Comparison of ENCODE assay signal across 14 cellular contexts in the genomic region with DNA sequence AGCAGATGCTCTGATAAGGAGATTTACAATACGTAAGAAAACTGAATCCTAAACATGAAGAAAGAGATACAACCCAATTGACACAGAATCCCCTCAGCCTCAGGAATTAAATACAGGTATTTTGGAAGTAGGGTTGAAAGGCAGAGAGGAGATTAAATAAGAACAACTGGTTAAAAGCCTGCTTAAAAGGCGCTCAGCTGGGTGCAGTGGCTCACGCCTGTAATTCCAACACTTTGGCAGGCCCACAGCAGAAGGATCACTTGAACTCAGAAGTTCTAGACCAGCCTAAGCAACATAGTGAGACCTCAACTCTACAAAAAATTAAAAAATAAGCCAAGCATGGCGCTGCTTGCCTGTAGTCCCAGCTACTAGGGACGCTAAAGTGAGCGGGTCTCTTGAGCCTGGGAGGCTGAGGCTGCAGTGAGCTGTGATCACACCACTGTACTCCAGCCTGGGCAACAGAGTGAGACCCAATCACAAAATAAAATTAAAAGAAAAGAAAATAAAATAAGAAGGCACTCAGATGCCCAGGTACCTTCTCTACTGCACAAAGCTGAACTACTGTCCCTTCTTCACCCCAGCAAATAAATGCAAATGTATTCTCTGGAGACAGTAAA. TPM values are rescaled to one million over a fixed set of nuclear protein-coding genes. Genes with fewer than 3 reads are reported as not detected.
DNase-seq lines count a peak whose midpoint lies in the region; ATAC-seq, FAIRE-seq and TF ChIP-seq lines count a peak whose summit lies in the region.
"Had no signal": no experiment of that assay in that cellular context is flagged by ENCODE, and none has a peak within 500 bp of the region (broad histone marks: within the 10 kb centered on the region; RNA-seq: fewer than 3 reads in every experiment).

No MANE protein-coding gene starts in this region.

- no peak for TF ChIP-seq EP300 in H1 (IDR thresholded peaks at IDR 0.05; ENCODE audit: borderline replicate concordance in 1 of 2, low read depth in 2 of 2, low read length in 2 of 2)

- peaks cover 0 to 28% (median 14%) of the 10 kb centered on the region in 11 experiments; a peak in 16 of 22 replicates for H3K36me3 ChIP-seq in BLaER1 treated with 17β-estradiol and CSF1 and Interleukin-3, amounts not matched to agents 10 nM and 100 nM
- no peaks in the 10 kb centered on the region for H3K36me3 ChIP-seq in HUES64 (ENCODE audit: insufficient read depth, low read length)
- no peaks in the 10 kb centered on the region for H3K36me3 ChIP-seq in H1 (ENCODE audit: control insufficient read depth in 2 of 4, insufficient read depth in 4 of 4, low read length in 3 of 4)
- H3K36me3 ChIP-seq: SJCRH30 had no signal

- H3K4ac ChIP-seq in H1 (replicated peaks; ENCODE audit: insufficient read length, low read depth, low read length), result no peak overlapping the region

- no peak for FAIRE-seq in H1 (lab: Jason Lieb, UNC)
- FAIRE-seq: urothelium cell line had no signal

- TF ChIP-seq POLR2A in H1 (IDR thresholded peaks at IDR 0.05; ENCODE audit: control extremely low read depth in 1 of 2, low read depth in 2 of 2, low read length in 2 of 2), result no peak

- H3K4me1 Mint-ChIP-seq in nephron progenitor cell, result peaks cover 47% of the 10 kb centered on the region

- peaks cover 10 to 95% (median 32%) of the 10 kb centered on the region in 10 experiments; a peak in 17 of 20 replicates for H3K4me1 ChIP-seq in BLaER1 treated with 17β-estradiol and CSF1 and Interleukin-3, amounts not matched to agents 10 nM and 100 nM
- H3K4me1 ChIP-seq in HUES64 (ENCODE audit: insufficient read depth, low read length) (peaks cover 56% of the 10 kb centered on the region), H1 (replicated peaks in 1 of 4; ENCODE audit: control insufficient read depth in 3 of 4, insufficient read depth in 4 of 4, low read length in 3 of 4) (peaks cover 0 to 14% (median 4%) of the 10 kb centered on the region in 4 experiments; a peak in 4 of 7 replicates)

- TF ChIP-seq CTCF in H1 (IDR thresholded peaks at IDR 0.05; ENCODE audit: control extremely low read depth in 1 of 3, insufficient read depth in 1 of 3, low read depth in 1 of 3, low read length in 3 of 3), result no peak
- no peak for TF ChIP-seq CTCF in nephron progenitor cell (IDR thresholded peaks at IDR 0.05)

- no peak overlapping the region for H3K27ac ChIP-seq in BLaER1 treated with 17β-estradiol and CSF1 and Interleukin-3, amounts not matched to agents 10 nM and 100 nM
- H3K27ac ChIP-seq in HUES64 (ENCODE audit: low read depth, low read length) (peak overlapping the region; percentile 39; the same call in 1 of the 2 replicates), H1 (ENCODE audit: low read depth, low read length) (no peak overlapping the region)
- H3K27ac ChIP-seq: dorsolateral prefrontal cortex, SJCRH30 had no signal

- H3K4me2 ChIP-seq in BLaER1 treated with 17β-estradiol and CSF1 and Interleukin-3, amounts not matched to agents 10 nM and 100 nM, result peak overlapping the region in 8 of 11 experiments; percentile 13 to 85 (median 36); a peak in 8 of 22 replicates
- H3K4me2 ChIP-seq in H1 (ENCODE audit: insufficient read depth in 1 of 2, low read depth in 2 of 2, low read length in 2 of 2), result peak overlapping the region in 1 of 2 experiments; percentile 15; a peak in 1 of 4 replicates

- H3K23ac ChIP-seq in H1 (ENCODE audit: insufficient read length), result no peak overlapping the region

- H3K27me3 ChIP-seq in BLaER1 treated with 17β-estradiol and CSF1 and Interleukin-3, amounts not matched to agents 10 nM and 100 nM, result no peaks in the 10 kb centered on the region
- no peaks in the 10 kb centered on the region for H3K27me3 ChIP-seq in HUES64 (ENCODE audit: insufficient read depth, low read length)
- no peaks in the 10 kb centered on the region for H3K27me3 ChIP-seq in H1 (replicated peaks in 1 of 4; ENCODE audit: control insufficient read depth in 3 of 4, extremely low read depth in 1 of 4, insufficient read depth in 3 of 4, low read length in 3 of 4)
- H3K27me3 ChIP-seq: dorsolateral prefrontal cortex, SJCRH30 had no signal

- H2AFZ ChIP-seq in H1 (ENCODE audit: low read length), result no peak overlapping the region

- H3K4me3 Mint-ChIP-seq in nephron progenitor cell, result no peak overlapping the region

- TF ChIP-seq RAD21 in H1 (IDR thresholded peaks at IDR 0.05 in 1 of 2, conservative IDR thresholded peaks at IDR 0.05 in 1 of 2; ENCODE audit: low read depth in 2 of 2, low read length in 2 of 2), result no peak

- no peak overlapping the region for H2AK5ac ChIP-seq in H1 (ENCODE audit: low read depth, low read length)

- peaks cover 0 to 13% (median 6%) of the 10 kb centered on the region in 11 experiments; a peak in 13 of 22 replicates for H3K9me3 ChIP-seq in BLaER1 treated with 17β-estradiol and CSF1 and Interleukin-3, amounts not matched to agents 10 nM and 100 nM (replicated peaks in 1 of 11)
- H3K9me3 ChIP-seq in HUES64 (ENCODE audit: insufficient read depth, low read depth, low read length), result no peaks in the 10 kb centered on the region
- H3K9me3 ChIP-seq in H1 (ENCODE audit: insufficient read depth in 2 of 2, low read depth in 1 of 2, low read length in 1 of 2), result no peaks in the 10 kb centered on the region
- H3K9me3 ChIP-seq: SJCRH30 had no signal

- no peak overlapping the region for H2BK15ac ChIP-seq in H1 (ENCODE audit: low read length)

- H4K91ac ChIP-seq in H1 (replicated peaks; ENCODE audit: insufficient read length, low read length), result no peak overlapping the region

- peaks cover 96 to 98% (median 98%) of the 10 kb centered on the region in 11 experiments for H4K20me1 ChIP-seq in BLaER1 treated with 17β-estradiol and CSF1 and Interleukin-3, amounts not matched to agents 10 nM and 100 nM
- peaks cover 2 to 8% of the 10 kb centered on the region in 2 experiments for H4K20me1 ChIP-seq in H1 (replicated peaks in 1 of 2; ENCODE audit: control insufficient read depth in 1 of 2, insufficient read depth in 2 of 2, low read length in 2 of 2)

- no peaks in the 10 kb centered on the region for H3K23me2 ChIP-seq in H1 (ENCODE audit: low read depth, low read length)

- WGBS in HUES64, result 62% methylated on average over 5 of the region's 6 CpGs
- 53% methylated on average over 6 of the region's 6 CpGs; no CpG with 5 or more reads in 1 of the 2 experiments for WGBS in H1 (ENCODE audit: extremely low coverage in 1 of 2, insufficient coverage in 1 of 2, insufficient read length in 1 of 2, insufficient replicate concordance in 2 of 2, low coverage in 1 of 2, low lambda C conversion rate in 2 of 2, missing lambda C conversion rate in 1 of 2), 2 experiments

- no peak for DNase-seq in H1 (ENCODE audit: low read depth in 1 of 2, low spot score in 2 of 2)
- DNase-seq in nephron progenitor cell, result no peak
- no peak for DNase-seq in DMS79 treated with DMSO at 0.1 percent for 48 hours (lab: John Stamatoyannopoulos, UW)
- DNase-seq in MV-4-11 (lab: John Stamatoyannopoulos, UW), result no peak
- DNase-seq: activated CD4-positive, alpha-beta T cell treated with anti-CD3 and anti-CD28 coated beads, Interleukin-2, amount 50 U/mL, for 4 hours; aorta; dorsolateral prefrontal cortex; stimulated activated CD8-positive, alpha-beta memory T cell treated with anti-CD3 and anti-CD28 coated beads, Interleukin-4, amount 100 ng/mL, for 48 hours had no signal

- H3K14ac ChIP-seq in H1 (ENCODE audit: insufficient read length), result no peak overlapping the region

- peaks cover under 1% of the 10 kb centered on the region for H3K27me3 Mint-ChIP-seq in nephron progenitor cell (ENCODE audit: low read depth, poor library complexity)

- no peak overlapping the region for H4K5ac ChIP-seq in H1 (ENCODE audit: insufficient read length, low read depth, low read length)

- no peak overlapping the region for H4K8ac ChIP-seq in H1 (ENCODE audit: extremely low read depth, insufficient read depth, low read length)

- POLR2A ChIA-PET in H1 (lab: Charles Lee; ENCODE audit: partially characterized antibody), result interaction anchor here (0.8 to 1.3 kb wide), 2 partner anchors 8 to 10 kb away, joined by 3 to 4 read pairs; no protein-coding TSS in a partner anchor

- H2BK5ac ChIP-seq in H1 (ENCODE audit: low read depth, low read length), result no peak overlapping the region

- H3K79me1 ChIP-seq in H1 (ENCODE audit: low read depth, low read length), result peaks cover 2% of the 10 kb centered on the region; the same call in 1 of the 2 replicates

- H3K9me3 Mint-ChIP-seq in nephron progenitor cell, result peaks cover 23% of the 10 kb centered on the region

- no peak overlapping the region for H2BK12ac ChIP-seq in H1 (ENCODE audit: low read depth, low read length)

- H2BK20ac ChIP-seq in H1 (ENCODE audit: low read length), result 0 out of 2 replicates have a peak overlapping the region, but pooled peaks have one; percentile 76

- no peak overlapping the region for H3K9ac ChIP-seq in BLaER1 treated with 17β-estradiol and CSF1 and Interleukin-3, amounts not matched to agents 10 nM and 100 nM
- H3K9ac ChIP-seq in HUES64 (ENCODE audit: low read depth, low read length) (no peak overlapping the region), H1 (replicated peaks in 1 of 4; ENCODE audit: extremely low read depth in 1 of 4, low read depth in 3 of 4, low read length in 3 of 4) (no peak overlapping the region)

- CTCF ChIA-PET in H1 (lab: Charles Lee; ENCODE audit: partially characterized antibody), result interaction anchor here (0.9 to 1.2 kb wide), 2 partner anchors 20 to 247 kb away, joined by 3 to 4 read pairs; no protein-coding TSS in a partner anchor

- peaks cover 15 to 95% of the 10 kb centered on the region in 2 experiments; a peak in 3 of 4 replicates for H3K79me2 ChIP-seq in H1 (ENCODE audit: control insufficient read depth in 1 of 2, insufficient read depth in 2 of 2, low read length in 2 of 2)

- H3K4me3 ChIP-seq in BLaER1 treated with 17β-estradiol and CSF1 and Interleukin-3, amounts not matched to agents 10 nM and 100 nM, result no peak overlapping the region
- H3K4me3 ChIP-seq in HUES64 (ENCODE audit: low read length), result no peak overlapping the region
- H3K4me3 ChIP-seq in H1 (ENCODE audit: extremely low read depth in 1 of 4, insufficient read depth in 2 of 4, low read depth in 3 of 4, low read length in 4 of 4), result no peak overlapping the region
- H3K4me3 ChIP-seq: dorsolateral prefrontal cortex, SJCRH30 had no signal

- H2BK120ac ChIP-seq in H1 (replicated peaks; ENCODE audit: low read depth, low read length), result no peak overlapping the region

- H3K56ac ChIP-seq in H1 (replicated peaks; ENCODE audit: insufficient read length, low read depth, low read length), result no peak overlapping the region

- no peak overlapping the region for H3K18ac ChIP-seq in H1 (ENCODE audit: extremely low read depth, low read length)

- peak overlapping the region; percentile 65 for H3K27ac Mint-ChIP-seq in nephron progenitor cell

- no peak for ATAC-seq in HG03457 (IDR thresholded peaks at IDR 0.05; ENCODE audit: unreplicated experiment)
- no peak for ATAC-seq in HG03521 (IDR thresholded peaks at IDR 0.05; ENCODE audit: unreplicated experiment)

- H3K36me3 Mint-ChIP-seq in nephron progenitor cell (ENCODE audit: low read depth), result peaks cover 31% of the 10 kb centered on the region

RNA-seq across cellular contexts. Expression of a gene that starts 32.9 kb away (rescaled TPM):
- 17.3 TPM for polyA plus RNA-seq in HUES64 (2013, experiment 1 of 2)
- polyA plus RNA-seq in HUES64 (2013, experiment 2 of 2), result 20.0 TPM
- 49.0 and 51.7 TPM in 2 replicates for total RNA-seq in H1 (2021; fragmentation: NEBNext Ultra II Directional; extraction: Animal tissue kit (Norgen Biotek cat#: 25700))
- 14.7 and 15.9 TPM in 2 replicates for polyA plus RNA-seq in H1 (2011; rRNA removed)
- polyA plus RNA-seq in H1 (2011; cell fraction: cytosol; rRNA removed), result 16.0 TPM
- 42.0 TPM for polyA plus RNA-seq in H1 (2011; cell fraction: nucleus; rRNA removed)
- 12.7 to 18.3 TPM (median 15.3 TPM) in 4 replicates for polyA plus RNA-seq in H1 (2012, experiment 1 of 2)
- polyA plus RNA-seq in H1 (2012, experiment 2 of 2), result 1.4 TPM
- 13.5 TPM for polyA plus RNA-seq in H1 (2013, experiment 1 of 2)
- polyA plus RNA-seq in H1 (2013, experiment 2 of 2), result 12.2 TPM
- polyA minus RNA-seq in H1 (2011; rRNA and poly(A)+ RNA removed), result 108 and 121 TPM in 2 replicates
- polyA minus RNA-seq in H1 (2011; cell fraction: cytosol; rRNA and poly(A)+ RNA removed), result 37.8 TPM
- polyA minus RNA-seq in H1 (2011; cell fraction: nucleus; rRNA and poly(A)+ RNA removed), result 231 TPM
